In the genomic region with DNA sequence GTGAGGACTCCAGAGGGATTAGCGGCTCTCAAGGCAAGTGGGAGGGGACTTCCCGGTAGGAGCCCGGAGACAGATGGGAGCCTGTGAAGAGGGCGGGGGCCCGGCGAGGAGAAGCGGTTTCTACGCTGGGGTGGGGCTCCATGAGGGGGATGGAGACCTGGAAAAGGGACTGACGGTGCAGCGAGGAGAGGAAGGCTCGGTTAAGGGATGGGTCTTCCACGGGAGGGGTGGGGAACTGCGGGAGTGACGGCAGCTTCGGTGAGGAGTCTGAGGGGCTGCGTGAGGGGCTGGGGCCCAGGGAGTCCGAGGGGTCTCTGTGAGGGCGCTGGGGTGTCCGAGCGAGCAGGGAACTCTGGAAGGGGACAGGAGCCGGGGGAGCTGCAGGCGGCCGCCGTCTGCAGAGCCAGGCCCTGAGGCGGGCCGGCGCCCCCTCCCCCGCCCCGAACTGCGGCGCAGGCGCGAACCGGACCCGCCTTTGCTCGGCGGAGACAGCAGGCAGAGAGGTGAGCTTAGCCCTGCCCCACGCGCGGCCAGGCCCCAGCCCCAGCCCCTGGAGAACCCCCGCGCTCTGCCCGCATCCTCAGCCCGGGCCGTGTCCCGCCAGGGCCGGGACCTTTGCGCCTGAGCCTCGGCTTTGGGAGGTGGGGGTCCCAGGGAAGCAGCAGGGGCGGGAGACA, we compare ENCODE assay signal across 8 cellular contexts. TPM values are rescaled to one million over a fixed set of nuclear protein-coding genes. Genes with fewer than 3 reads are reported as not detected.
A peak's percentile ranks its signal among the peaks of the same experiment; 100 is the strongest.
DNase-seq lines count a peak whose midpoint lies in the region; ATAC-seq, FAIRE-seq and TF ChIP-seq lines count a peak whose summit lies in the region.

A gene with protein sequence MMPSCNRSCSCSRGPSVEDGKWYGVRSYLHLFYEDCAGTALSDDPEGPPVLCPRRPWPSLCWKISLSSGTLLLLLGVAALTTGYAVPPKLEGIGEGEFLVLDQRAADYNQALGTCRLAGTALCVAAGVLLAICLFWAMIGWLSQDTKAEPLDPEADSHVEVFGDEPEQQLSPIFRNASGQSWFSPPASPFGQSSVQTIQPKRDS (plus strand): TSS at position 472 of the 677 bp plus-strand sequence. CDS start 2,533 bp downstream, outside the sequence.

- H3K4me1 ChIP-seq in gastroesophageal sphincter, result peaks cover 0 to 40% (median 8%) of the 10 kb centered on the region in 3 donors

- peak; percentile 31 to 50 for TF ChIP-seq POLR2A in gastroesophageal sphincter (IDR thresholded peaks at IDR 0.05)

- H3K4me1 Mint-ChIP-seq in activated naive CD4-positive, alpha-beta T cell treated with anti-CD3 and anti-CD28 coated beads, Interleukin-2, amount 50 U/mL, for 24 hours, result peaks cover 13% of the 10 kb centered on the region
- peaks cover 20% of the 10 kb centered on the region for H3K4me1 Mint-ChIP-seq in nephron progenitor cell

- H3K9me3 Mint-ChIP-seq in activated naive CD4-positive, alpha-beta T cell treated with anti-CD3 and anti-CD28 coated beads, Interleukin-2, amount 50 U/mL, for 24 hours, result peaks cover 1% of the 10 kb centered on the region
- H3K9me3 Mint-ChIP-seq in nephron progenitor cell, result no peaks in the 10 kb centered on the region

- peak; percentile 48 for FAIRE-seq in G401.6 (lab: Jason Lieb, UNC)

- no peaks in the 10 kb centered on the region for H3K27me3 Mint-ChIP-seq in activated naive CD4-positive, alpha-beta T cell treated with anti-CD3 and anti-CD28 coated beads, Interleukin-2, amount 50 U/mL, for 24 hours
- H3K27me3 Mint-ChIP-seq in nephron progenitor cell (ENCODE audit: low read depth, poor library complexity), result no peaks in the 10 kb centered on the region

- ATAC-seq in HG02588 (IDR thresholded peaks at IDR 0.05; ENCODE audit: unreplicated experiment) (peak; percentile 29), gastroesophageal sphincter (peak; percentile 62), GM21737 (IDR thresholded peaks at IDR 0.05; ENCODE audit: unreplicated experiment) (no peak), GM21825 (IDR thresholded peaks at IDR 0.05; ENCODE audit: unreplicated experiment) (no peak)

- whole genome bisulfite sequencing in gastroesophageal sphincter (ENCODE audit: low coverage in 1 of 2), 2 donors, result 0 to 1% methylated on average over 10 to 15 of the region's 50 CpGs

- peaks cover 1% of the 10 kb centered on the region for H3K36me3 Mint-ChIP-seq in activated naive CD4-positive, alpha-beta T cell treated with anti-CD3 and anti-CD28 coated beads, Interleukin-2, amount 50 U/mL, for 24 hours
- H3K36me3 Mint-ChIP-seq in nephron progenitor cell (ENCODE audit: low read depth), result peaks cover 20% of the 10 kb centered on the region

- H3K4me3 Mint-ChIP-seq in activated naive CD4-positive, alpha-beta T cell treated with anti-CD3 and anti-CD28 coated beads, Interleukin-2, amount 50 U/mL, for 24 hours, result peak within 1 kb of the TSS; percentile 94
- H3K4me3 Mint-ChIP-seq in nephron progenitor cell, result peak within 1 kb of the TSS; percentile 93

- no peak for TF ChIP-seq EP300 in gastroesophageal sphincter (IDR thresholded peaks at IDR 0.05)

- no peak for TF ChIP-seq CTCF in gastroesophageal sphincter (IDR thresholded peaks at IDR 0.05)
- no peak for TF ChIP-seq CTCF in nephron progenitor cell (IDR thresholded peaks at IDR 0.05)

- peak within 1 kb of the TSS; percentile 75 to 95 (median 92) for H3K27ac ChIP-seq in gastroesophageal sphincter

- no peaks in the 10 kb centered on the region for H3K9me3 ChIP-seq in gastroesophageal sphincter

- peaks cover 0 to 22% of the 10 kb centered on the region in 2 donors for H3K36me3 ChIP-seq in gastroesophageal sphincter

- no peaks in the 10 kb centered on the region for H3K27me3 ChIP-seq in gastroesophageal sphincter

- peak within 1 kb of the TSS; percentile 71 for H3K27ac Mint-ChIP-seq in activated naive CD4-positive, alpha-beta T cell treated with anti-CD3 and anti-CD28 coated beads, Interleukin-2, amount 50 U/mL, for 24 hours
- H3K27ac Mint-ChIP-seq in nephron progenitor cell, result peak within 1 kb of the TSS; percentile 92

- peak within 1 kb of the TSS; percentile 48 to 65 for H3K4me3 ChIP-seq in gastroesophageal sphincter

- peak; percentile 26 for DNase-seq in NCI-H345 treated with DMSO at 0.1 percent for 48 hours (lab: John Stamatoyannopoulos, UW; ENCODE audit: unreplicated experiment)
- DNase-seq in nephron progenitor cell, result peak; percentile 77

RNA-seq across cellular contexts. Expression of the gene that starts here (rescaled TPM):
- 10 to 100 TPM; 25.3 to 51.6 (median 30.2) TPM for total RNA-seq in gastroesophageal sphincter

Comparison
In these comparisons a context has a peak if more than half of its experiments do, and no peak if none do; other contexts are left out.
1. ATAC-seq: peak in HG02588 (single experiment) and gastroesophageal sphincter (single experiment); none in GM21737 (single experiment) and GM21825 (single experiment).